ENCODE assay signal across 1 cellular context in genomic region chr15:48283361-48284157, GRCh38.
A peak's percentile ranks its signal among the peaks of the same experiment; 100 is the strongest.
TF ChIP-seq lines count a peak whose summit lies in the region.

No MANE protein-coding gene starts in this region.

TF ChIP-seq in HepG2, 621 proteins besides CTCF, POLR2A, EP300 and RAD21:
- TF ChIP-seq HNRNPK (IDR thresholded peaks at IDR 0.05; ENCODE audit: low read depth, low read length, poor library complexity, severe bottlenecking): no peak
- no peak for TF ChIP-seq TBL1XR1 (IDR thresholded peaks at IDR 0.05; ENCODE audit: borderline replicate concordance, low read length, partially characterized antibody)
- TF ChIP-seq TCF7L2 (IDR thresholded peaks at IDR 0.05; ENCODE audit: low read depth, low read length): 0 out of 2 replicates have a peak, but pooled peaks have one; percentile 29
- no peak for TF ChIP-seq ZNF660 (CRISPR knock-in tag; IDR thresholded peaks at IDR 0.05; ENCODE audit: borderline replicate concordance, low read depth)
- no peak for TF ChIP-seq ESRRA (CRISPR knock-in tag; IDR thresholded peaks at IDR 0.05; ENCODE audit: low read depth)
- TF ChIP-seq ZNF691 (CRISPR knock-in tag; IDR thresholded peaks at IDR 0.05; ENCODE audit: borderline replicate concordance, low read depth): no peak
- no peak for TF ChIP-seq E2F5 (CRISPR knock-in tag; conservative IDR thresholded peaks at IDR 0.05)
- TF ChIP-seq ZHX2 (IDR thresholded peaks at IDR 0.05; ENCODE audit: low read depth): no peak
- TF ChIP-seq ZHX2 (CRISPR knock-in tag; IDR thresholded peaks at IDR 0.05; ENCODE audit: borderline replicate concordance): no peak
- TF ChIP-seq JUND (CRISPR knock-in tag; IDR thresholded peaks at IDR 0.05): no peak
- TF ChIP-seq TCF7 (IDR thresholded peaks at IDR 0.05; ENCODE audit: low read depth): 0 out of 2 replicates have a peak, but pooled peaks have one; percentile 8
- no peak for TF ChIP-seq SPEN (CRISPR knock-in tag; IDR thresholded peaks at IDR 0.05; ENCODE audit: low read depth)
- TF ChIP-seq ZNF280D (CRISPR knock-in tag; IDR thresholded peaks at IDR 0.05): no peak
- TF ChIP-seq IKZF4 (CRISPR knock-in tag; IDR thresholded peaks at IDR 0.05; ENCODE audit: borderline replicate concordance, low read depth, not compliant biosample characterization): no peak
- TF ChIP-seq THAP11 (CRISPR knock-in tag; IDR thresholded peaks at IDR 0.05): no peak
- TF ChIP-seq ZNF235 (CRISPR knock-in tag; IDR thresholded peaks at IDR 0.05; ENCODE audit: borderline replicate concordance): no peak
- TF ChIP-seq ZFP62 (CRISPR knock-in tag; IDR thresholded peaks at IDR 0.05): no peak
- no peak for TF ChIP-seq ATRX (CRISPR knock-in tag; IDR thresholded peaks at IDR 0.05; ENCODE audit: borderline replicate concordance)
